In genomic region chr5:40480392-40480791, GRCh38 we compare ENCODE assay signal across 1 cellular context.
TF ChIP-seq lines count a peak whose summit lies in the region.

No MANE protein-coding gene starts in this region.

TF ChIP-seq in SK-N-SH, 30 proteins besides CTCF, POLR2A, EP300 and RAD21 (continued from another document):
- TF ChIP-seq PBX3 (IDR thresholded peaks at IDR 0.05) (no peak), ZBTB33 (IDR thresholded peaks at IDR 0.05; ENCODE audit: borderline replicate concordance, low read depth) (no peak), NFIC (IDR thresholded peaks at IDR 0.05; ENCODE audit: borderline replicate concordance) (no peak), TCF12 (IDR thresholded peaks at IDR 0.05) (no peak), RXRA (IDR thresholded peaks at IDR 0.05; ENCODE audit: borderline replicate concordance, low read depth) (no peak), MXI1 (IDR thresholded peaks at IDR 0.05; ENCODE audit: low read depth, low read length) (no peak), SIN3A (IDR thresholded peaks at IDR 0.05; ENCODE audit: borderline replicate concordance, low read depth, low read length) (no peak), CHD2 (IDR thresholded peaks at IDR 0.05; ENCODE audit: low read length, partially characterized antibody) (no peak), YY1 (IDR thresholded peaks at IDR 0.05; ENCODE audit: low read depth) (no peak), GABPA (IDR thresholded peaks at IDR 0.05; ENCODE audit: low read depth) (no peak), FOXM1 (IDR thresholded peaks at IDR 0.05; ENCODE audit: low read depth) (no peak)
